In genomic region chr3:154218728-154219127, GRCh38 we compare ENCODE assay signal across 9 cellular contexts.
"Had no signal": no experiment of that assay in that cellular context is flagged by ENCODE, and none has a peak within 500 bp of the region (broad histone marks: within the 10 kb centered on the region; RNA-seq: fewer than 3 reads in every experiment).

No MANE protein-coding gene starts in this region.

- H3K9ac ChIP-seq: GM23248, KMS-11 had no signal

- H3K4me3 Mint-ChIP-seq: HFFc6, IgD-negative memory B cell had no signal

- DNase-seq: GM23248, GOT3, H7, HCEC 1CT, HFFc6, KBM-7 had no signal

- H3K4me3 ChIP-seq: GM23248 had no signal

- H3K9me3 Mint-ChIP-seq: IgD-negative memory B cell had no signal

- H3K27ac ChIP-seq: GM23248, KMS-11 had no signal

- H2AFZ ChIP-seq: GM23248 had no signal

- H3K4me2 ChIP-seq: KMS-11 had no signal

- H3K27ac Mint-ChIP-seq: HFFc6, IgD-negative memory B cell had no signal

- ATAC-seq: HepG2 had no signal
